In the genomic region with DNA sequence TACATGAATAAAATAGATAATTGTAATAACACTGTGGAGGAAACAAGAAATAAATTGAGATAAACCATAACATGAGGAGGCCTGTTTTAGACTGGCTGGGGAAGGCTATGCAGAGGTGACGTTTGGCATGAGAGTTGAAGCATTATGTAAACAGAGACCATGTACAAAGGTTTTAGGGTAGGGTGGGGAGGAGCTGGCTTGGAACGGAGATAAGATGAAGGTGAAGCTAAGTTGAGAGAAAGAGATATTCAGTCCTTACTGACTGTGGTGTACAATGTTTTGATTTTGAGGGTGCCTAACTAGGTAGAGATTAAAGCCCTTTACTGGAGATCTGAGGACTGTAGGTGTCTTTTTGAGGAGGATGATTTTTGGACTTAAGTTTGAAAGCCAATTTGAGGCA, we compare ENCODE assay signal across 19 cellular contexts.
"Had no signal": no experiment of that assay in that cellular context is flagged by ENCODE, and none has a peak within 500 bp of the region (broad histone marks: within the 10 kb centered on the region; RNA-seq: fewer than 3 reads in every experiment).

No MANE protein-coding gene starts in this region.

- H3K27ac Mint-ChIP-seq: activated CD4-positive, alpha-beta T cell treated with anti-CD3 and anti-CD28 coated beads, Interleukin-2, amount 10 ng/mL, durations not matched to agents 7 days and 5 days; activated T-cell treated with anti-CD3 and anti-CD28 coated beads, Interleukin-2, amount 50 U/mL, for 72 hours; effector memory CD8-positive, alpha-beta T cell; stimulated activated naive CD8-positive, alpha-beta T cell treated with anti-CD3 and anti-CD28 coated beads, Interleukin-15, Interleukin-2, amounts not matched to agents 100 ng/mL and 50 ng/mL, for 24 hours had no signal

- H3K27me3 ChIP-seq: sigmoid colon, spleen, suprapubic skin, transverse colon had no signal

- DNase-seq: activated CD4-positive, alpha-beta T cell treated with anti-CD3 and anti-CD28 coated beads, Interleukin-2, amount 10 ng/mL, durations not matched to agents 7 days and 5 days; activated CD8-positive, alpha-beta memory T cell treated with anti-CD3 and anti-CD28 coated beads for 24 hours; activated CD8-positive, alpha-beta memory T cell treated with anti-CD3 and anti-CD28 coated beads, Interleukin-2, amount 50 U/mL, for 48 hours; activated effector memory CD4-positive, alpha-beta T cell treated with anti-CD3 and anti-CD28 coated beads, Interleukin-2, amount 50 U/mL, for 16 hours; activated T-cell treated with anti-CD3 and anti-CD28 coated beads, Interleukin-2, amount 50 U/mL, for 72 hours; amniotic stem cell; dermis blood vessel endothelial cell; effector memory CD8-positive, alpha-beta T cell; foreskin fibroblast; midbrain; naive B cell; sigmoid colon; spleen; transverse colon had no signal

- ATAC-seq: activated CD4-positive, CD25-positive, alpha-beta regulatory T cell treated with anti-CD3 and anti-CD28 coated beads, Interleukin-2, amount 50 U/mL, for 24 hours; activated naive CD4-positive, alpha-beta T cell treated with anti-CD3 and anti-CD28 coated beads, Interleukin-2, amount 50 U/mL, for 72 hours; activated T-cell treated with anti-CD3 and anti-CD28 coated beads, Interleukin-2, amount 50 U/mL, for 72 hours; effector memory CD8-positive, alpha-beta T cell had no signal

- H3K9me3 ChIP-seq: sigmoid colon, spleen, suprapubic skin, transverse colon had no signal

- H3K4me3 ChIP-seq: lung, sigmoid colon, spleen, suprapubic skin, transverse colon had no signal

- H3K36me3 ChIP-seq: sigmoid colon, spleen, suprapubic skin, transverse colon had no signal

- H3K27ac ChIP-seq: sigmoid colon, spleen, suprapubic skin, transverse colon had no signal

- H3K27me3 Mint-ChIP-seq: activated CD4-positive, alpha-beta T cell treated with anti-CD3 and anti-CD28 coated beads, Interleukin-2, amount 10 ng/mL, durations not matched to agents 7 days and 5 days; effector memory CD8-positive, alpha-beta T cell; naive B cell; stimulated activated naive CD8-positive, alpha-beta T cell treated with anti-CD3 and anti-CD28 coated beads, Interleukin-15, Interleukin-2, amounts not matched to agents 100 ng/mL and 50 ng/mL, for 24 hours had no signal

- H3K4me3 Mint-ChIP-seq: activated CD4-positive, alpha-beta T cell treated with anti-CD3 and anti-CD28 coated beads, Interleukin-2, amount 10 ng/mL, durations not matched to agents 7 days and 5 days; activated T-cell treated with anti-CD3 and anti-CD28 coated beads, Interleukin-2, amount 50 U/mL, for 72 hours; naive B cell; stimulated activated naive CD8-positive, alpha-beta T cell treated with anti-CD3 and anti-CD28 coated beads, Interleukin-15, Interleukin-2, amounts not matched to agents 100 ng/mL and 50 ng/mL, for 24 hours had no signal

- H3K9me3 Mint-ChIP-seq: activated T-cell treated with anti-CD3 and anti-CD28 coated beads, Interleukin-2, amount 50 U/mL, for 72 hours; effector memory CD8-positive, alpha-beta T cell; naive B cell; stimulated activated naive CD8-positive, alpha-beta T cell treated with anti-CD3 and anti-CD28 coated beads, Interleukin-15, Interleukin-2, amounts not matched to agents 100 ng/mL and 50 ng/mL, for 24 hours had no signal
